8 cellular contexts compared by ENCODE assay signal in the genomic region with DNA sequence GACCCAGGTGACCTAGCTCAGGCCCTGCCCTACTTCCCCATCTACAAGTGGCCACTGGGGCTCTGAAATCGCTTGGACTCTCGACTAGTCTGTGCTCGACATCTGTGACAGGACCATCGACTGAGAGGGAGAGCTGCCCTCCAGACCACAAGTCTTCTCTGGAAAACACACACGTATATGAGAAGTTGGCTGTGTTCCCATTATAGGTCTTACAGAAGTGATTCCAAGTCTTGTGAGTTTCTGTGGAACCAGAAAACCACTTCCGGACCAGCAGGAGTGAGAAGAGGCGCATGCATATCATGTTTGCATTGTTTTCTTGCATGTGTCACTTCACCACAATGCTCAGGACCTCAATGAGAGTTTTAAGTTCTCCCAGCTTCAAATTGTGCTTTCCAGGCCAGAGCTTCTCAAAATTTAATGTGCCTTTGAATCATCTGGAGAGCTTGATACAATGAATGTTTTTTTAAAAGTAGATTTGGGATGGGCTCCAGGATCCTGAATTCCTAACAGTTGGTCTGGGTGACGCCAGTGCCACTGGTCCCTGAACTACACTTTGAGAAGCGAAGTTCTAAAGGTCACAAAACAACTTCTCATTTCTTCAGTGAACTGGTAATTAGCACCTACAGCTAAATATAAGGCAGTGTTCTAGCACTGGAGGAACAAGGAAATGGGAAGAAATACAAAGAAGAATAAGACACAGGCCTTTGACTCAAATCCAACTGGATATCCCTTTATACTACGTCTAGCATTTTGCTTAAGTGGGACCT. TPM values are rescaled to one million over a fixed set of nuclear protein-coding genes. Genes with fewer than 3 reads are reported as not detected.
DNase-seq lines count a peak whose midpoint lies in the region; ATAC-seq, FAIRE-seq and TF ChIP-seq lines count a peak whose summit lies in the region.

No MANE protein-coding gene starts in this region.

- peak overlapping the region in 1 of 5 donors; percentile 49 for H3K4me3 Mint-ChIP-seq in immature natural killer cell

- no peak overlapping the region for H3K4me3 ChIP-seq in K562

- 52% methylated on average over 9 of the region's 10 CpGs for WGBS in K562 (ENCODE audit: insufficient coverage, low coverage, missing lambda C conversion rate)

- no peaks in the 10 kb centered on the region for H3K79me2 ChIP-seq in K562 (ENCODE audit: control insufficient read depth, insufficient read depth, low read length)

- ATAC-seq in K562 (no peak), esophagus mucosa (no peak)
- ATAC-seq in activated CD4-positive, CD25-positive, alpha-beta regulatory T cell treated with anti-CD3 and anti-CD28 coated beads, Interleukin-2, amount 50 U/mL, for 24 hours, result no peak

- H3K27ac Mint-ChIP-seq in immature natural killer cell, result peak overlapping the region in 1 of 6 donors; percentile 67

- H3K4me2 ChIP-seq in K562 (ENCODE audit: insufficient read depth, low read length), result no peak overlapping the region

- TF ChIP-seq POLR2A in K562 (conservative IDR thresholded peaks at IDR 0.05), result no peak

- no peaks in the 10 kb centered on the region for H3K9me3 ChIP-seq in K562 (replicated peaks; ENCODE audit: control insufficient read depth, insufficient read depth, low read depth, low read length)

- no peaks in the 10 kb centered on the region for H3K9me1 ChIP-seq in K562 (ENCODE audit: control insufficient read depth, insufficient read depth, low read length)

- CTCF ChIA-PET in K562 (lab: Yijun Ruan, JAX; ENCODE audit: low intra/inter-chr PET ratio), result no interaction called here

- no peak overlapping the region for H3K27ac ChIP-seq in K562 (ENCODE audit: extremely low read depth, low read depth, low read length)

- H3K9ac ChIP-seq in K562 (ENCODE audit: insufficient read depth in 1 of 2, low read depth in 2 of 2, low read length in 2 of 2), result no peak overlapping the region

- peaks cover 0 to 12% (median 0%) of the 10 kb centered on the region in 3 donors for H3K36me3 Mint-ChIP-seq in immature natural killer cell

- FAIRE-seq in K562 (lab: Jason Lieb, UNC), result peak; percentile 49

- in situ Hi-C loops in Caki2 (cut with HindIII; ENCODE audit: low pct_unique_long_range_greater_than_20kb, low sequenced_read_pairs), result no loop called here
- in situ Hi-C loops in K562 (cut with MboI), result no loop called here

- no peak for TF ChIP-seq CTCF in K562 (IDR thresholded peaks at IDR 0.05 in 2 of 3, conservative IDR thresholded peaks at IDR 0.05 in 1 of 3; ENCODE audit: insufficient read depth in 2 of 3, low read depth in 1 of 3, low read length in 3 of 3)

- H3K36me3 ChIP-seq in K562 (ENCODE audit: control insufficient read depth, insufficient read depth, low read length), result no peaks in the 10 kb centered on the region

- TF ChIP-seq RAD21 in K562 (CRISPR knock-in tag; conservative IDR thresholded peaks at IDR 0.05 in 1 of 2, IDR thresholded peaks at IDR 0.05 in 1 of 2), result no peak

- POLR2A ChIA-PET in K562 (lab: Yijun Ruan, JAX), result interaction anchor here (0.7 to 1.1 kb wide), 2 partner anchors 10 to 12 kb away, joined by 3 to 5 read pairs; no protein-coding TSS in a partner anchor

- DNase-seq in Caki2 (ENCODE audit: low read depth) (peak; percentile 54), M059J (ENCODE audit: low read depth) (peak; percentile 81), K562 (ENCODE audit: extremely low read depth in 1 of 4, low spot score in 3 of 4) (no peak), non-pigmented ciliary epithelial cell (ENCODE audit: low read depth) (peak; percentile 91), NK-92 (lab: John Stamatoyannopoulos, UW; ENCODE audit: unreplicated experiment) (no peak), immature natural killer cell (no peak)

- no peaks in the 10 kb centered on the region for H3K27me3 ChIP-seq in K562 (ENCODE audit: control insufficient read depth in 2 of 2, insufficient read depth in 2 of 2, low read length in 2 of 2)

- no TSS peak for BruUV-seq in K562 (replicated peaks; lab: Mats Ljungman, UMichigan)

- intact Hi-C loops in K562 (cut with micrococcal nuclease), result no loop called here

- TF ChIP-seq EP300 in K562 (IDR thresholded peaks at IDR 0.05; ENCODE audit: low read length), result no peak

- H3K4me1 Mint-ChIP-seq in immature natural killer cell, result peaks cover 13 to 42% of the 10 kb centered on the region in 2 donors

- peaks cover 4 to 5% of the 10 kb centered on the region in 2 experiments; a peak in 4 of 5 replicates for H3K4me1 ChIP-seq in K562 (replicated peaks in 1 of 2; ENCODE audit: control insufficient read depth in 2 of 2, insufficient read depth in 2 of 2, low read length in 2 of 2)

- H4K20me1 ChIP-seq in K562 (replicated peaks; ENCODE audit: control insufficient read depth, insufficient read depth, low read length), result no peaks in the 10 kb centered on the region

- H3K27me3 Mint-ChIP-seq in immature natural killer cell (ENCODE audit: low read depth in 3 of 3), result no peaks in the 10 kb centered on the region

- peak overlapping the region; percentile 74 for H2AFZ ChIP-seq in K562 (ENCODE audit: low read depth, low read length)

- H3K9me3 Mint-ChIP-seq in immature natural killer cell, result no peaks in the 10 kb centered on the region

TF ChIP-seq in K562, 482 proteins besides CTCF, POLR2A, EP300 and RAD21 (continues in another document):
- TF ChIP-seq NFE2L1 (tag; IDR thresholded peaks at IDR 0.05; ENCODE audit: borderline replicate concordance, low read depth), result no peak
- no peak for TF ChIP-seq GABPB1 (CRISPR knock-in tag; IDR thresholded peaks at IDR 0.05)
- TF ChIP-seq, protein P1, sequence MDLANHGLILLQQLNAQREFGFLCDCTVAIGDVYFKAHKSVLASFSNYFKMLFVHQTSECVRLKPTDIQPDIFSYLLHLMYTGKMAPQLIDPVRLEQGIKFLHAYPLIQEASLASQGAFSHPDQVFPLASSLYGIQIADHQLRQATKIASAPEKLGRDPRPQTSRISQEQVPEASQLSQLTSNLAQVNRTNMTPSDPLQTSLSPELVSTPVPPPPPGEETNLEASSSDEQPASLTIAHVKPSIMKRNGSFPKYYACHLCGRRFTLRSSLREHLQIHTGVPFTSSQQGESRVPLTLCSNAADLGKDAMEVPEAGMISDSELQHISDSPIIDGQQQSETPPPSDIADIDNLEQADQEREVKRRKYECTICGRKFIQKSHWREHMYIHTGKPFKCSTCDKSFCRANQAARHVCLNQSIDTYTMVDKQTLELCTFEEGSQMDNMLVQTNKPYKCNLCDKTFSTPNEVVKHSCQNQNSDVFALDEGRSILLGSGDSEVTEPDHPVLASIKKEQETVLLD (IDR thresholded peaks at IDR 0.05), result no peak
- no peak for TF ChIP-seq PHF21A (IDR thresholded peaks at IDR 0.05; ENCODE audit: borderline replicate concordance, low read depth)
- TF ChIP-seq NELFE (IDR thresholded peaks at IDR 0.05; ENCODE audit: insufficient read depth, insufficient read length), result no peak
- no peak for TF ChIP-seq ZNF717 (CRISPR knock-in tag; IDR thresholded peaks at IDR 0.05)
- TF ChIP-seq ERF (CRISPR knock-in tag; IDR thresholded peaks at IDR 0.05), result no peak
- TF ChIP-seq NFATC3 (IDR thresholded peaks at IDR 0.05), result no peak
- no peak for TF ChIP-seq CCAR2 (IDR thresholded peaks at IDR 0.05; ENCODE audit: low read depth, low read length)
- TF ChIP-seq MTA3 (IDR thresholded peaks at IDR 0.05; ENCODE audit: borderline replicate concordance), result no peak
- no peak for TF ChIP-seq HMG20A (CRISPR knock-in tag; conservative IDR thresholded peaks at IDR 0.05)
- no peak for TF ChIP-seq ZNF384 (IDR thresholded peaks at IDR 0.05; ENCODE audit: low read depth, low read length)
- no peak for TF ChIP-seq MBD2 (IDR thresholded peaks at IDR 0.05; ENCODE audit: borderline replicate concordance, low read depth)
- TF ChIP-seq SOX6 (IDR thresholded peaks at IDR 0.05), result peak; percentile 49
- TF ChIP-seq ZNF79 (CRISPR knock-in tag; IDR thresholded peaks at IDR 0.05; ENCODE audit: low read depth), result no peak
- TF ChIP-seq PURB (CRISPR knock-in tag; IDR thresholded peaks at IDR 0.05; ENCODE audit: low read depth), result no peak
- TF ChIP-seq CHD4 (IDR thresholded peaks at IDR 0.05; ENCODE audit: insufficient read depth, insufficient replicate concordance, low read depth, low read length, poor library complexity, severe bottlenecking), result no peak
- no peak for TF ChIP-seq ZNF347 (CRISPR knock-in tag; IDR thresholded peaks at IDR 0.05; ENCODE audit: low read depth)
- no peak for TF ChIP-seq CEBPG (CRISPR knock-in tag; IDR thresholded peaks at IDR 0.05)
- TF ChIP-seq CEBPG (tag; conservative IDR thresholded peaks at IDR 0.05 in 1 of 2, IDR thresholded peaks at IDR 0.05 in 1 of 2), result 0 out of 4 replicates have a peak, but pooled peaks of 1 of the 2 experiments have one; percentile 7

RNA-seq across cellular contexts. Expression of a gene that starts 15.6 kb away (rescaled TPM):
- total RNA-seq in Caki2 (2014; rRNA removed; shearing (Covaris generic); ENCODE audit: low replicate concordance), result 0.23 and 4.0 TPM in 2 replicates
- total RNA-seq in M059J (2014; rRNA removed; shearing (Covaris generic)), result 1.6 and 2.5 TPM in 2 replicates
- total RNA-seq in K562 (2011; cell fraction: chromatin; rRNA removed; ENCODE audit: low replicate concordance), result 0.42 TPM in 1 of 2 replicates, not detected in the other
- total RNA-seq in K562 (2011; cell fraction: nucleolus; rRNA removed), result 0.17 and 0.26 TPM in 2 replicates
- 0.15 and 0.92 TPM in 2 replicates for total RNA-seq in K562 (2011; cell fraction: nucleoplasm; rRNA removed)
- total RNA-seq in K562 (2014; rRNA removed) (0.08 TPM in 1 of 2 replicates, not detected in the other), K562 (2014; rRNA removed; fragmentation: Illumina TruSeq; extraction: Trizol) (0.07 and 0.29 TPM in 2 replicates), K562 (2015; rRNA removed; fragmentation: Illumina TruSeq; extraction: Trizol) (0.15 and 0.33 TPM in 2 replicates), K562 (2021) (0.13 and 0.27 TPM in 2 replicates), esophagus mucosa (not detected)
- polyA plus RNA-seq in K562 (2011; rRNA removed) (0.11 and 0.12 TPM in 2 replicates), K562 (2014; fragmentation: Illumina TruSeq; extraction: Trizol) (0.09 and 0.14 TPM in 2 replicates), K562 (2014; fragmentation: Nextera tagmentation; extraction: Ambion mirVana) (under 1 TPM in 1 of 2 experiments, not detected in 1; 0.07 TPM), K562 (2014; rRNA removed) (0.35 and 0.41 TPM in 2 replicates), immature natural killer cell (1 to 10 TPM; 2.4 to 6.8 (median 2.8) TPM)
- 0.16 TPM in 1 of 2 replicates, not detected in the other for polyA plus RNA-seq in K562 (2011; cell fraction: cytosol; rRNA removed)
- 0.14 and 0.36 TPM in 2 replicates for polyA plus RNA-seq in K562 (2011; cell fraction: nucleus; rRNA removed)
- 0.76 and 4.9 TPM in 2 replicates for polyA plus RNA-seq in K562 (2012)
- polyA minus RNA-seq in K562 (2011; rRNA and poly(A)+ RNA removed), result 0.11 and 0.12 TPM in 2 replicates
- polyA minus RNA-seq in K562 (2011; cell fraction: cytosol; rRNA and poly(A)+ RNA removed), result not detected in 2 replicates
- 0.13 and 0.22 TPM in 2 replicates for polyA minus RNA-seq in K562 (2011; cell fraction: nucleus; rRNA and poly(A)+ RNA removed)

Comparison
In these comparisons a context has a peak if more than half of its experiments do, and no peak if none do; other contexts are left out.
1. DNase-seq: peak in Caki2 (single experiment), M059J (single experiment) and non-pigmented ciliary epithelial cell (single experiment); none in K562 (0 of 4), NK-92 (single experiment) and immature natural killer cell (0 of 3).